In genomic region chr2:15871239-15871783, GRCh38 we compare ENCODE assay signal across 3 cellular contexts.
"Had no signal": no experiment of that assay in that cellular context is flagged by ENCODE, and none has a peak within 500 bp of the region (broad histone marks: within the 10 kb centered on the region; RNA-seq: fewer than 3 reads in every experiment).

No MANE protein-coding gene starts in this region.

- DNase-seq: GDM1, GF-D8 had no signal

- H3K4me3 ChIP-seq: GM12878 had no signal
